In genomic region chrX:29090811-29091210, GRCh38 we compare ENCODE assay signal across 11 cellular contexts.
DNase-seq lines count a peak whose midpoint lies in the region; ATAC-seq and TF ChIP-seq lines count a peak whose summit lies in the region.
"Had no signal": no experiment of that assay in that cellular context is flagged by ENCODE, and none has a peak within 500 bp of the region (broad histone marks: within the 10 kb centered on the region; RNA-seq: fewer than 3 reads in every experiment).

No MANE protein-coding gene starts in this region.

- H3K9me3 ChIP-seq in cardiac muscle cell (ENCODE audit: low read depth) (no peaks in the 10 kb centered on the region), right atrium auricular region (no peaks in the 10 kb centered on the region), tibial nerve (no peaks in the 10 kb centered on the region)
- H3K9me3 ChIP-seq: BLaER1 treated with 17β-estradiol and CSF1 and Interleukin-3, amounts not matched to agents 10 nM and 100 nM; SJCRH30 had no signal

- 37 to 42% methylated on average over 2 of the region's 2 CpGs for WGBS in tibial nerve, 2 donors

- H3K4me3 ChIP-seq in cardiac muscle cell (no peak overlapping the region), right atrium auricular region (no peak overlapping the region), tibial nerve (no peak overlapping the region)
- H3K4me3 ChIP-seq: BLaER1 treated with 17β-estradiol and CSF1 and Interleukin-3, amounts not matched to agents 10 nM and 100 nM; SJCRH30 had no signal

- no peak for TF ChIP-seq POLR2A in tibial nerve (IDR thresholded peaks at IDR 0.05)

- DNase-seq in cardiac muscle cell (ENCODE audit: low read depth in 1 of 2, low spot score in 1 of 2) (peak; percentile 39 to 41), right atrium auricular region (ENCODE audit: low spot score) (no peak), glomerular visceral epithelial cell (ENCODE audit: extremely low spot score) (peak; percentile 5), tibial nerve (ENCODE audit: low spot score in 2 of 2) (no peak), GM10266 (ENCODE audit: extremely low spot score) (no peak)
- DNase-seq: stimulated activated CD4-positive, alpha-beta T cell treated with anti-CD3 and anti-CD28 coated beads, Interleukin-1b, Interleukin-23, amount 100 ng/mL, for 48 hours had no signal

- peak in 1 of 2 donors; percentile 12 for TF ChIP-seq EP300 in tibial nerve (IDR thresholded peaks at IDR 0.05)

- H3K36me3 ChIP-seq in cardiac muscle cell (no peaks in the 10 kb centered on the region), right atrium auricular region (no peaks in the 10 kb centered on the region), tibial nerve (no peaks in the 10 kb centered on the region)
- H3K36me3 ChIP-seq: BLaER1 treated with 17β-estradiol and CSF1 and Interleukin-3, amounts not matched to agents 10 nM and 100 nM; SJCRH30 had no signal

- no peak overlapping the region for H3K27ac ChIP-seq in cardiac muscle cell
- H3K27ac ChIP-seq in right atrium auricular region: no peak overlapping the region
- H3K27ac ChIP-seq in tibial nerve: no peak overlapping the region
- H3K27ac ChIP-seq: BLaER1 treated with 17β-estradiol and CSF1 and Interleukin-3, amounts not matched to agents 10 nM and 100 nM; SJCRH30 had no signal

- H3K27me3 ChIP-seq in cardiac muscle cell: no peaks in the 10 kb centered on the region
- no peaks in the 10 kb centered on the region for H3K27me3 ChIP-seq in right atrium auricular region
- no peaks in the 10 kb centered on the region for H3K27me3 ChIP-seq in tibial nerve
- H3K27me3 ChIP-seq: BLaER1 treated with 17β-estradiol and CSF1 and Interleukin-3, amounts not matched to agents 10 nM and 100 nM; SJCRH30 had no signal

- H3K4me1 ChIP-seq in cardiac muscle cell (ENCODE audit: low read depth) (no peaks in the 10 kb centered on the region), right atrium auricular region (no peaks in the 10 kb centered on the region), tibial nerve (no peaks in the 10 kb centered on the region)
- H3K4me1 ChIP-seq: BLaER1 treated with 17β-estradiol and CSF1 and Interleukin-3, amounts not matched to agents 10 nM and 100 nM; SJCRH30 had no signal

- TF ChIP-seq CTCF in cardiac muscle cell (IDR thresholded peaks at IDR 0.05; ENCODE audit: low read depth, low read length) (peak; percentile 34), right atrium auricular region (IDR thresholded peaks at IDR 0.05) (peak in 1 of 2 donors; percentile 57), tibial nerve (IDR thresholded peaks at IDR 0.05) (peak in 4 of 5 experiments; percentile 10 to 41 (median 36)), GM10266 (IDR thresholded peaks at IDR 0.05; ENCODE audit: control insufficient read depth, insufficient read depth, low read depth, missing control alignments) (no peak)

- ATAC-seq in SK-N-SH treated with all-trans-retinoic acid at 6 μM for 48 hours (peak; percentile 68; the same call in 2 of the 3 replicates), HG03521 (IDR thresholded peaks at IDR 0.05; ENCODE audit: unreplicated experiment) (no peak), GM18519 (IDR thresholded peaks at IDR 0.05; ENCODE audit: low FRiP score, unreplicated experiment) (no peak)

TF ChIP-seq in SK-N-SH treated with all-trans-retinoic acid at 6 μM for 48 hours, 23 proteins besides CTCF, POLR2A, EP300 and RAD21:
- TF ChIP-seq CREB5 (CRISPR knock-in tag; IDR thresholded peaks at IDR 0.05; ENCODE audit: low read depth): no peak
- TF ChIP-seq SNAI2 (CRISPR knock-in tag; IDR thresholded peaks at IDR 0.05): no peak
TF ChIP-seq in SK-N-SH treated with all-trans-retinoic acid at 6 μM for 48 hours: peak in this region for 0.

Comparison
In these comparisons a context has a peak if more than half of its experiments do, and no peak if none do; other contexts are left out.
1. DNase-seq: peak in cardiac muscle cell (2 of 2) and glomerular visceral epithelial cell (single experiment); none in right atrium auricular region (single experiment), tibial nerve (0 of 2) and GM10266 (single experiment).